9 cellular contexts compared by ENCODE assay signal in the genomic region with DNA sequence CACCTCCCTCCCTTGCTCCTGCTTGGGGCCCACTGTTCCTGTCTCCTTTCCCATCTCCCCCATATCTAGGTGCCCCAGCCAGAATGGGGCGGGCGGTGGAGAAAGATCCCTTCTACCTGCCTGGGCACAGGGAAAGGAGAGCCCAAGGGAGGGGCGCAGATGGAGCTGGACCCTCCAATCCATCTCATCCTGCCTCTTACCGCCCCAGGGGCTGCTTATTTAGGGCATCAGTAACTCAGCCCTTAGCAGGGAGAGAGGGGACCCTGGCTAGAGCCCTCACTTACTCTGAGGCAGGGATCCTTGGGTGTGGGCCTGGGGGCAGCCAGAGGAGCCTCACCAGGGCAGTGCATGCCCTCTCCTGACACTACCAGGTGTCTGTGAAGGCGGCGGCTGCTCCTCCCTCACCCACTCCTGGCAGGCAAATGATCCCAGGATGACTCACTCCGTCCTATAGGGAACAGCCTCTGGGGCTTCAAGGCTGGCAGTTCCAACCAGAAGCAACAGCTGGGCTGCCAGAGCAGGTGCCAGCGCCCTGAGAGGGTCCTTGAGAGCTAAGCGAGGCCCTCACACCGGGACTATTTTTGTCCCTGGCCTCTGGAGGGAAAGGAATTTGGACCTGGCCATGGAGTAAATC. TPM values are rescaled to one million over a fixed set of nuclear protein-coding genes. Genes with fewer than 3 reads are reported as not detected.
DNase-seq lines count a peak whose midpoint lies in the region; ATAC-seq and TF ChIP-seq lines count a peak whose summit lies in the region.
"Had no signal": no experiment of that assay in that cellular context is flagged by ENCODE, and none has a peak within 500 bp of the region (broad histone marks: within the 10 kb centered on the region; RNA-seq: fewer than 3 reads in every experiment).

No MANE protein-coding gene starts in this region.

- no peak overlapping the region for H3K27ac Mint-ChIP-seq in stimulated activated naive CD8-positive, alpha-beta T cell treated with anti-CD3 and anti-CD28 coated beads, Interleukin-15, amount 100 ng/mL, for 72 hours
- no peak overlapping the region for H3K27ac Mint-ChIP-seq in activated CD8-positive, alpha-beta memory T cell treated with anti-CD3 and anti-CD28 coated beads, Interleukin-2, amount 10 ng/mL, durations not matched to agents 7 days and 5 days
- no peak overlapping the region for H3K27ac Mint-ChIP-seq in WTC11

- no peak for DNase-seq in stimulated activated naive CD8-positive, alpha-beta T cell treated with anti-CD3 and anti-CD28 coated beads, Interleukin-15, amount 100 ng/mL, for 72 hours
- no peak for DNase-seq in stimulated activated naive CD8-positive, alpha-beta T cell treated with anti-CD3 and anti-CD28 coated beads, Interleukin-15, Interleukin-2, amounts not matched to agents 100 U/mL and 50 U/mL, for 24 hours
- DNase-seq in hepatocyte (ENCODE audit: low spot score) (peak; percentile 85), WTC11 (ENCODE audit: low spot score) (no peak)
- DNase-seq in activated CD8-positive, alpha-beta memory T cell treated with anti-CD3 and anti-CD28 coated beads, Interleukin-2, amount 10 ng/mL, durations not matched to agents 7 days and 5 days: no peak

- no peak overlapping the region for H2AFZ ChIP-seq in hepatocyte

- no peaks in the 10 kb centered on the region for H3K9me2 ChIP-seq in hepatocyte (replicated peaks; ENCODE audit: insufficient read depth)

- H3K9me3 ChIP-seq in hepatocyte (ENCODE audit: low read depth): no peaks in the 10 kb centered on the region

- peaks cover 36% of the 10 kb centered on the region for H3K79me2 ChIP-seq in hepatocyte

- H3K27me3 ChIP-seq in hepatocyte: no peaks in the 10 kb centered on the region

- peak; percentile 26 for ATAC-seq in stimulated activated naive CD8-positive, alpha-beta T cell treated with anti-CD3 and anti-CD28 coated beads, Interleukin-15, amount 100 ng/mL, for 72 hours
- no peak for ATAC-seq in stimulated activated naive CD8-positive, alpha-beta T cell treated with anti-CD3 and anti-CD28 coated beads, Interleukin-15, Interleukin-2, amounts not matched to agents 100 U/mL and 50 U/mL, for 24 hours
- ATAC-seq in SK-N-SH treated with all-trans-retinoic acid at 6 μM for 48 hours: peak; percentile 67
- no peak for ATAC-seq in activated CD8-positive, alpha-beta memory T cell treated with anti-CD3 and anti-CD28 coated beads, Interleukin-2, amount 10 ng/mL, durations not matched to agents 7 days and 5 days
- no peak for ATAC-seq in HG02870 (IDR thresholded peaks at IDR 0.05; ENCODE audit: unreplicated experiment)
- no peak for ATAC-seq in HG02981 (IDR thresholded peaks at IDR 0.05; ENCODE audit: unreplicated experiment)
- ATAC-seq in WTC11: no peak

- CTCF ChIA-PET in activated CD8-positive, alpha-beta memory T cell treated with anti-CD3 and anti-CD28 coated beads, Interleukin-2, amount 10 ng/mL, durations not matched to agents 7 days and 5 days (lab: Charles Lee): no interaction called here
- CTCF ChIA-PET in WTC11 (lab: Charles Lee): interaction anchor here (0.7 to 1.5 kb wide), 4 partner anchors 14 to 69 kb away, joined by 3 to 8 read pairs (median 6); no protein-coding TSS in a partner anchor

- peak overlapping the region; percentile 53 for H3K27ac ChIP-seq in hepatocyte

- H3K4me1 ChIP-seq in hepatocyte (ENCODE audit: insufficient read depth): peaks cover 37% of the 10 kb centered on the region

- H3K36me3 Mint-ChIP-seq in activated CD8-positive, alpha-beta memory T cell treated with anti-CD3 and anti-CD28 coated beads, Interleukin-2, amount 10 ng/mL, durations not matched to agents 7 days and 5 days: no peaks in the 10 kb centered on the region
- no peaks in the 10 kb centered on the region for H3K36me3 Mint-ChIP-seq in WTC11

- 74% methylated on average over 10 of the region's 10 CpGs for WGBS in hepatocyte (ENCODE audit: low lambda C conversion rate, missing lambda C conversion rate)

- peaks cover 13% of the 10 kb centered on the region for H3K4me1 Mint-ChIP-seq in stimulated activated naive CD8-positive, alpha-beta T cell treated with anti-CD3 and anti-CD28 coated beads, Interleukin-15, amount 100 ng/mL, for 72 hours
- H3K4me1 Mint-ChIP-seq in activated CD8-positive, alpha-beta memory T cell treated with anti-CD3 and anti-CD28 coated beads, Interleukin-2, amount 10 ng/mL, durations not matched to agents 7 days and 5 days: no peaks in the 10 kb centered on the region
- peaks cover 26% of the 10 kb centered on the region for H3K4me1 Mint-ChIP-seq in WTC11

- no peak for TF ChIP-seq CTCF in hepatocyte (IDR thresholded peaks at IDR 0.05; ENCODE audit: poor library complexity)
- no peak for TF ChIP-seq CTCF in WTC11 (IDR thresholded peaks at IDR 0.05)

- no peaks in the 10 kb centered on the region for H3K36me3 ChIP-seq in hepatocyte (replicated peaks; ENCODE audit: insufficient read depth, low read depth)

- no peak overlapping the region for H3K4me3 Mint-ChIP-seq in stimulated activated naive CD8-positive, alpha-beta T cell treated with anti-CD3 and anti-CD28 coated beads, Interleukin-15, amount 100 ng/mL, for 72 hours
- H3K4me3 Mint-ChIP-seq in activated CD8-positive, alpha-beta memory T cell treated with anti-CD3 and anti-CD28 coated beads, Interleukin-2, amount 10 ng/mL, durations not matched to agents 7 days and 5 days: no peak overlapping the region
- H3K4me3 Mint-ChIP-seq in WTC11: no peak overlapping the region

- H3K9me3 Mint-ChIP-seq in stimulated activated naive CD8-positive, alpha-beta T cell treated with anti-CD3 and anti-CD28 coated beads, Interleukin-15, amount 100 ng/mL, for 72 hours: no peaks in the 10 kb centered on the region
- H3K9me3 Mint-ChIP-seq in activated CD8-positive, alpha-beta memory T cell treated with anti-CD3 and anti-CD28 coated beads, Interleukin-2, amount 10 ng/mL, durations not matched to agents 7 days and 5 days (ENCODE audit: low read depth): no peaks in the 10 kb centered on the region
- no peaks in the 10 kb centered on the region for H3K9me3 Mint-ChIP-seq in WTC11

- peaks cover 15% of the 10 kb centered on the region for H4K20me1 ChIP-seq in hepatocyte (ENCODE audit: insufficient read depth, poor library complexity, severe bottlenecking)

- H3K27me3 Mint-ChIP-seq in stimulated activated naive CD8-positive, alpha-beta T cell treated with anti-CD3 and anti-CD28 coated beads, Interleukin-15, amount 100 ng/mL, for 72 hours: peaks cover 68% of the 10 kb centered on the region
- peaks cover 38% of the 10 kb centered on the region for H3K27me3 Mint-ChIP-seq in activated CD8-positive, alpha-beta memory T cell treated with anti-CD3 and anti-CD28 coated beads, Interleukin-2, amount 10 ng/mL, durations not matched to agents 7 days and 5 days
- H3K27me3 Mint-ChIP-seq in WTC11 (ENCODE audit: low read depth): no peaks in the 10 kb centered on the region

- no peak overlapping the region for H3K4me2 ChIP-seq in hepatocyte

- no peak overlapping the region for H3K4me3 ChIP-seq in hepatocyte

- POLR2A ChIA-PET in WTC11 (lab: Charles Lee): interaction anchor here (7.0 kb wide), 1 partner anchor 13 kb away, joined by 57 read pairs; no protein-coding TSS in a partner anchor

TF ChIP-seq in SK-N-SH treated with all-trans-retinoic acid at 6 μM for 48 hours, 23 proteins besides CTCF, POLR2A, EP300 and RAD21:
- no peak for TF ChIP-seq RARB (CRISPR knock-in tag; IDR thresholded peaks at IDR 0.05)
TF ChIP-seq in SK-N-SH treated with all-trans-retinoic acid at 6 μM for 48 hours: peak in this region for 0.

TF ChIP-seq in WTC11, 78 proteins besides CTCF, POLR2A, EP300 and RAD21 (continues in another document):
- TF ChIP-seq FOXK1 (CRISPR knock-in tag; IDR thresholded peaks at IDR 0.05): no peak
- TF ChIP-seq, protein P1, sequence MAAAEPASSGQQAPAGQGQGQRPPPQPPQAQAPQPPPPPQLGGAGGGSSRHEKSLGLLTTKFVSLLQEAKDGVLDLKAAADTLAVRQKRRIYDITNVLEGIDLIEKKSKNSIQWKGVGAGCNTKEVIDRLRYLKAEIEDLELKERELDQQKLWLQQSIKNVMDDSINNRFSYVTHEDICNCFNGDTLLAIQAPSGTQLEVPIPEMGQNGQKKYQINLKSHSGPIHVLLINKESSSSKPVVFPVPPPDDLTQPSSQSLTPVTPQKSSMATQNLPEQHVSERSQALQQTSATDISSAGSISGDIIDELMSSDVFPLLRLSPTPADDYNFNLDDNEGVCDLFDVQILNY (CRISPR knock-in tag; IDR thresholded peaks at IDR 0.05): no peak
- TF ChIP-seq, protein P2, sequence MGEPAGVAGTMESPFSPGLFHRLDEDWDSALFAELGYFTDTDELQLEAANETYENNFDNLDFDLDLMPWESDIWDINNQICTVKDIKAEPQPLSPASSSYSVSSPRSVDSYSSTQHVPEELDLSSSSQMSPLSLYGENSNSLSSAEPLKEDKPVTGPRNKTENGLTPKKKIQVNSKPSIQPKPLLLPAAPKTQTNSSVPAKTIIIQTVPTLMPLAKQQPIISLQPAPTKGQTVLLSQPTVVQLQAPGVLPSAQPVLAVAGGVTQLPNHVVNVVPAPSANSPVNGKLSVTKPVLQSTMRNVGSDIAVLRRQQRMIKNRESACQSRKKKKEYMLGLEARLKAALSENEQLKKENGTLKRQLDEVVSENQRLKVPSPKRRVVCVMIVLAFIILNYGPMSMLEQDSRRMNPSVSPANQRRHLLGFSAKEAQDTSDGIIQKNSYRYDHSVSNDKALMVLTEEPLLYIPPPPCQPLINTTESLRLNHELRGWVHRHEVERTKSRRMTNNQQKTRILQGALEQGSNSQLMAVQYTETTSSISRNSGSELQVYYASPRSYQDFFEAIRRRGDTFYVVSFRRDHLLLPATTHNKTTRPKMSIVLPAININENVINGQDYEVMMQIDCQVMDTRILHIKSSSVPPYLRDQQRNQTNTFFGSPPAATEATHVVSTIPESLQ (CRISPR knock-in tag; IDR thresholded peaks at IDR 0.05): no peak
- TF ChIP-seq, protein P3, sequence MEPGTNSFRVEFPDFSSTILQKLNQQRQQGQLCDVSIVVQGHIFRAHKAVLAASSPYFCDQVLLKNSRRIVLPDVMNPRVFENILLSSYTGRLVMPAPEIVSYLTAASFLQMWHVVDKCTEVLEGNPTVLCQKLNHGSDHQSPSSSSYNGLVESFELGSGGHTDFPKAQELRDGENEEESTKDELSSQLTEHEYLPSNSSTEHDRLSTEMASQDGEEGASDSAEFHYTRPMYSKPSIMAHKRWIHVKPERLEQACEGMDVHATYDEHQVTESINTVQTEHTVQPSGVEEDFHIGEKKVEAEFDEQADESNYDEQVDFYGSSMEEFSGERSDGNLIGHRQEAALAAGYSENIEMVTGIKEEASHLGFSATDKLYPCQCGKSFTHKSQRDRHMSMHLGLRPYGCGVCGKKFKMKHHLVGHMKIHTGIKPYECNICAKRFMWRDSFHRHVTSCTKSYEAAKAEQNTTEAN (CRISPR knock-in tag; IDR thresholded peaks at IDR 0.05): no peak

RNA-seq across cellular contexts. Expression of a gene that starts 16.3 kb away (rescaled TPM):
- total RNA-seq in hepatocyte (73.2 and 77.3 TPM in 2 replicates), WTC11 (2021) (87.3 to 95.6 TPM (median 88.6 TPM) in 3 replicates)
- polyA plus RNA-seq in hepatocyte: 112 and 124 TPM in 2 replicates
- under 1 TPM in 1 of 2 experiments, not detected in 1; 0.19 TPM for total RNA-seq in activated CD8-positive, alpha-beta memory T cell treated with anti-CD3 and anti-CD28 coated beads, Interleukin-2, amount 10 ng/mL, durations not matched to agents 7 days and 5 days

RNA-seq across cellular contexts. Expression of a gene that starts 49.0 kb away (rescaled TPM):
- total RNA-seq in hepatocyte: not detected in 2 replicates
- 0.21 and 0.26 TPM in 2 replicates for polyA plus RNA-seq in hepatocyte
- not detected for total RNA-seq in activated CD8-positive, alpha-beta memory T cell treated with anti-CD3 and anti-CD28 coated beads, Interleukin-2, amount 10 ng/mL, durations not matched to agents 7 days and 5 days
- 3.9 to 5.7 TPM (median 5.7 TPM) in 3 replicates for total RNA-seq in WTC11 (2021)
- polyA plus RNA-seq: BJ had no signal

Comparison
In these comparisons a context has a peak if more than half of its experiments do, and no peak if none do; other contexts are left out.
1. ATAC-seq: peak in stimulated activated naive CD8-positive, alpha-beta T cell treated with anti-CD3 and anti-CD28 coated beads, Interleukin-15, amount 100 ng/mL, for 72 hours (single experiment) and SK-N-SH treated with all-trans-retinoic acid at 6 μM for 48 hours (single experiment); none in stimulated activated naive CD8-positive, alpha-beta T cell treated with anti-CD3 and anti-CD28 coated beads, Interleukin-15, Interleukin-2, amounts not matched to agents 100 U/mL and 50 U/mL, for 24 hours (single experiment), activated CD8-positive, alpha-beta memory T cell treated with anti-CD3 and anti-CD28 coated beads, Interleukin-2, amount 10 ng/mL, durations not matched to agents 7 days and 5 days (single experiment), HG02870 (single experiment), HG02981 (single experiment) and WTC11 (single experiment).
2. RNA of a gene that starts 16.3 kb away (total RNA-seq): 87.3 to 95.6 TPM in WTC11 and 73.2 to 77.3 TPM in hepatocyte; 0.19 TPM in activated CD8-positive, alpha-beta memory T cell treated with anti-CD3 and anti-CD28 coated beads, Interleukin-2, amount 10 ng/mL, durations not matched to agents 7 days and 5 days; every median in the first group is over 10 times any median in the second.